19 cellular contexts compared by ENCODE assay signal in genomic region chr3:168722091-168722490, GRCh38.
"Had no signal": no experiment of that assay in that cellular context is flagged by ENCODE, and none has a peak within 500 bp of the region (broad histone marks: within the 10 kb centered on the region; RNA-seq: fewer than 3 reads in every experiment).

No MANE protein-coding gene starts in this region.

- H3K36me3 ChIP-seq: esophagus squamous epithelium, left lung, neural progenitor cell, pancreas, upper lobe of left lung had no signal

- DNase-seq: activated CD4-positive, alpha-beta T cell treated with anti-CD3 and anti-CD28 coated beads, Interleukin-2, amount 10 ng/mL, durations not matched to agents 24 days and 14 days; activated CD4-positive, CD25-positive, alpha-beta regulatory T cell; activated CD8-positive, alpha-beta memory T cell treated with anti-CD3 and anti-CD28 coated beads, Interleukin-2, amount 50 U/mL, for 4 hours; activated CD8-positive, alpha-beta T cell treated with anti-CD3 and anti-CD28 coated beads, Interleukin-2, amount 10 ng/mL, durations not matched to agents 7 days and 5 days; activated gamma-delta T cell; activated naive CD8-positive, alpha-beta T cell treated with anti-CD3 and anti-CD28 coated beads for 36 hours; activated T-cell treated with anti-CD3 and anti-CD28 coated beads, Interleukin-2, amount 50 U/mL, for 72 hours; anterior cingulate cortex; esophagus squamous epithelium; left lung; mammary epithelial cell; naive B cell; pancreas; stimulated activated CD4-positive, alpha-beta T cell treated with anti-CD3 and anti-CD28 coated beads, Interleukin-1b, Interleukin-23, amount 100 ng/mL, for 48 hours; stimulated activated naive CD8-positive, alpha-beta T cell treated with anti-CD3 and anti-CD28 coated beads, Interleukin-15, amount 100 ng/mL, for 72 hours; T-helper 2 cell; testis; upper lobe of left lung had no signal

- ATAC-seq: activated CD8-positive, alpha-beta T cell treated with anti-CD3 and anti-CD28 coated beads, Interleukin-2, amount 10 ng/mL, durations not matched to agents 7 days and 5 days; activated T-cell treated with anti-CD3 and anti-CD28 coated beads, Interleukin-2, amount 50 U/mL, for 72 hours; left lung; pancreas; stimulated activated naive CD8-positive, alpha-beta T cell treated with anti-CD3 and anti-CD28 coated beads, Interleukin-15, amount 100 ng/mL, for 72 hours had no signal

- H3K27me3 ChIP-seq: esophagus squamous epithelium, left lung, neural progenitor cell, pancreas, testis, upper lobe of left lung had no signal

- H3K9ac ChIP-seq: neural progenitor cell had no signal

- H2AFZ ChIP-seq: neural progenitor cell had no signal

- H3K27ac ChIP-seq: esophagus squamous epithelium, left lung, neural progenitor cell, pancreas, testis, upper lobe of left lung had no signal

- H3K9me3 ChIP-seq: esophagus squamous epithelium, left lung, pancreas, testis, upper lobe of left lung had no signal

- H3K4me2 ChIP-seq: neural progenitor cell had no signal

- H3K4me1 ChIP-seq: esophagus squamous epithelium, left lung, neural progenitor cell, pancreas, testis, upper lobe of left lung had no signal

- H3K4me3 ChIP-seq: esophagus squamous epithelium, left lung, neural progenitor cell, pancreas, testis, upper lobe of left lung had no signal
